In the genomic region with DNA sequence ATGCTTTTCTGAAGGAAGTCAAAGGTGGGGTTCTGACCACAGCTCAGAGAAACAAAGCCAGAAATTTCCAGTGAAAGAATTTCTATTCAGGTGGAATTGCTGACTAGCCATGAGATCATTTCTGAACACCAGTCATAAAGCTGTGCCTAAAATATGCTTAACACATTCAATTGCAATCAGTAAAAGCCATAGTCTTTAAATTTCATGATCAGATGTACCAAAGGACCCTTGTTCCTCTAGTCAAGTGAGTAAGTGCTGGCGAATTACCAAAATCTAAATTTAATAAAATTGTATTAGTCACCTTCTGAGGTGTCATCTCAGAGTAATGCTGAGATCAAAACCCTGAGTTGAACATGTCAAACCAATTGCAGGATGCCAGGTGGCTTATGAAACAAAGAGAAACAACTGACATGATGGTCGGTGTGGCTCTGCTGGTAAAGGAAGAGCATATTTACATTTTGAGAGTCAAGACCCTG, we compare ENCODE assay signal across 11 cellular contexts.
"Had no signal": no experiment of that assay in that cellular context is flagged by ENCODE, and none has a peak within 500 bp of the region (broad histone marks: within the 10 kb centered on the region; RNA-seq: fewer than 3 reads in every experiment).

No MANE protein-coding gene starts in this region.

- H3K9me3 Mint-ChIP-seq: activated naive CD4-positive, alpha-beta T cell treated with anti-CD3 and anti-CD28 coated beads, Interleukin-2, amount 50 U/mL, for 72 hours; activated T-cell treated with anti-CD3 and anti-CD28 coated beads, Interleukin-2, amount 50 U/mL, for 24 hours; neural crest cell had no signal

- H3K27ac Mint-ChIP-seq: activated naive CD4-positive, alpha-beta T cell treated with anti-CD3 and anti-CD28 coated beads, Interleukin-2, amount 50 U/mL, for 72 hours; activated T-cell treated with anti-CD3 and anti-CD28 coated beads, Interleukin-2, amount 50 U/mL, for 24 hours had no signal

- H3K4me3 Mint-ChIP-seq: activated T-cell treated with anti-CD3 and anti-CD28 coated beads, Interleukin-2, amount 50 U/mL, for 24 hours; neural crest cell had no signal

- H3K4me1 ChIP-seq: gastrocnemius medialis had no signal

- H3K9me3 ChIP-seq: gastrocnemius medialis, ovary had no signal

- DNase-seq: activated effector memory CD4-positive, alpha-beta T cell treated with Interleukin-2 at 50 U/mL for 16 hours; activated T-cell treated with anti-CD3 and anti-CD28 coated beads, Interleukin-2, amount 50 U/mL, for 24 hours; amniotic stem cell; gastrocnemius medialis; kidney; ovary; stimulated activated CD4-positive, alpha-beta T cell treated with anti-CD3 and anti-CD28 coated beads, Interleukin-2, amount 100 ng/mL, for 48 hours; stimulated activated naive CD4-positive, alpha-beta T cell treated with Interleukin-2 at 50 U/mL for 16 hours; trophoblast cell had no signal

- ATAC-seq: activated naive CD4-positive, alpha-beta T cell treated with anti-CD3 and anti-CD28 coated beads, Interleukin-2, amount 50 U/mL, for 72 hours; gastrocnemius medialis had no signal

- H3K27me3 ChIP-seq: gastrocnemius medialis, ovary had no signal

- H3K27ac ChIP-seq: gastrocnemius medialis, ovary had no signal

- H3K4me3 ChIP-seq: gastrocnemius medialis, ovary had no signal

- H3K36me3 Mint-ChIP-seq: activated naive CD4-positive, alpha-beta T cell treated with anti-CD3 and anti-CD28 coated beads, Interleukin-2, amount 50 U/mL, for 72 hours had no signal
